13 cellular contexts compared by ENCODE assay signal in genomic region chr5:176577312-176578176, GRCh38. TPM values are rescaled to one million over a fixed set of nuclear protein-coding genes. Genes with fewer than 3 reads are reported as not detected.
"Had no signal": no experiment of that assay in that cellular context is flagged by ENCODE, and none has a peak within 500 bp of the region (broad histone marks: within the 10 kb centered on the region; RNA-seq: fewer than 3 reads in every experiment).

No MANE protein-coding gene starts in this region.

- H3K36me3 Mint-ChIP-seq: activated naive CD4-positive, alpha-beta T cell treated with anti-CD3 and anti-CD28 coated beads, Interleukin-2, amount 50 U/mL, for 24 hours; natural killer cell treated with Interleukin-12 subunit alpha and Interleukin-12 subunit beta and Interleukin-15 and Interleukin-18, amount 100 ng/mL, for 72 hours; T-cell had no signal

- H3K27me3 Mint-ChIP-seq: activated naive CD4-positive, alpha-beta T cell treated with anti-CD3 and anti-CD28 coated beads, Interleukin-2, amount 50 U/mL, for 24 hours; natural killer cell treated with Interleukin-12 subunit alpha and Interleukin-12 subunit beta and Interleukin-15 and Interleukin-18, amount 100 ng/mL, for 72 hours; T-cell had no signal

- H3K9me3 Mint-ChIP-seq: activated CD4-positive, alpha-beta memory T cell treated with anti-CD3 and anti-CD28 coated beads, Interleukin-2, amount 10 ng/mL, durations not matched to agents 7 days and 5 days; activated naive CD4-positive, alpha-beta T cell treated with anti-CD3 and anti-CD28 coated beads, Interleukin-2, amount 50 U/mL, for 24 hours; activated T-cell treated with anti-CD3 and anti-CD28 coated beads, Interleukin-2, amount 50 U/mL, for 4 hours; natural killer cell treated with Interleukin-12 subunit alpha and Interleukin-12 subunit beta and Interleukin-15 and Interleukin-18, amount 100 ng/mL, for 72 hours; T-cell had no signal

- H3K4me3 Mint-ChIP-seq: activated CD4-positive, alpha-beta memory T cell treated with anti-CD3 and anti-CD28 coated beads, Interleukin-2, amount 10 ng/mL, durations not matched to agents 7 days and 5 days; activated naive CD4-positive, alpha-beta T cell treated with anti-CD3 and anti-CD28 coated beads, Interleukin-2, amount 50 U/mL, for 24 hours; activated T-cell treated with anti-CD3 and anti-CD28 coated beads, Interleukin-2, amount 50 U/mL, for 4 hours; natural killer cell treated with Interleukin-12 subunit alpha and Interleukin-12 subunit beta and Interleukin-15 and Interleukin-18, amount 100 ng/mL, for 72 hours; T-cell had no signal

- H3K27ac Mint-ChIP-seq: activated CD4-positive, alpha-beta memory T cell treated with anti-CD3 and anti-CD28 coated beads, Interleukin-2, amount 10 ng/mL, durations not matched to agents 7 days and 5 days; activated naive CD4-positive, alpha-beta T cell treated with anti-CD3 and anti-CD28 coated beads, Interleukin-2, amount 50 U/mL, for 24 hours; natural killer cell treated with Interleukin-12 subunit alpha and Interleukin-12 subunit beta and Interleukin-15 and Interleukin-18, amount 100 ng/mL, for 72 hours had no signal

- DNase-seq: right lobe of liver had no signal

- H3K4me1 Mint-ChIP-seq: activated naive CD4-positive, alpha-beta T cell treated with anti-CD3 and anti-CD28 coated beads, Interleukin-2, amount 50 U/mL, for 24 hours had no signal

RNA-seq across cellular contexts. Expression of gene CDHR2, which starts 28.4 kb away (rescaled TPM):
- total RNA-seq: omental fat pad had no signal

RNA-seq across cellular contexts. Expression of gene SNCB, which starts 52.8 kb away (rescaled TPM):
- total RNA-seq: activated CD4-positive, alpha-beta memory T cell treated with anti-CD3 and anti-CD28 coated beads, Interleukin-2, amount 10 ng/mL, durations not matched to agents 7 days and 5 days; activated T-cell treated with anti-CD3 and anti-CD28 coated beads, Interleukin-2, amount 50 U/mL, for 4 hours; left ventricle myocardium superior; natural killer cell treated with Interleukin-12 subunit alpha and Interleukin-12 subunit beta and Interleukin-15 and Interleukin-18, amount 100 ng/mL, for 72 hours; omental fat pad; prostate gland; right lobe of liver; stomach; T-cell; upper lobe of left lung had no signal

RNA-seq across cellular contexts. Expression of gene EIF4E1B, which starts 52.9 kb away (rescaled TPM):
- total RNA-seq: activated CD4-positive, alpha-beta memory T cell treated with anti-CD3 and anti-CD28 coated beads, Interleukin-2, amount 10 ng/mL, durations not matched to agents 7 days and 5 days; activated T-cell treated with anti-CD3 and anti-CD28 coated beads, Interleukin-2, amount 50 U/mL, for 4 hours; cardiac septum; left ventricle myocardium superior; natural killer cell treated with Interleukin-12 subunit alpha and Interleukin-12 subunit beta and Interleukin-15 and Interleukin-18, amount 100 ng/mL, for 72 hours; omental fat pad; right lobe of liver; smooth muscle cell; stomach; T-cell; upper lobe of left lung had no signal
